12 cellular contexts compared by ENCODE assay signal in genomic region chr1:210132582-210132981, GRCh38.
DNase-seq lines count a peak whose midpoint lies in the region; ATAC-seq, FAIRE-seq and TF ChIP-seq lines count a peak whose summit lies in the region.
"Had no signal": no experiment of that assay in that cellular context is flagged by ENCODE, and none has a peak within 500 bp of the region (broad histone marks: within the 10 kb centered on the region; RNA-seq: fewer than 3 reads in every experiment).

No MANE protein-coding gene starts in this region.

- H3K9me1 ChIP-seq in K562 (ENCODE audit: control insufficient read depth, insufficient read depth, low read length) (no peaks in the 10 kb centered on the region), keratinocyte (ENCODE audit: control insufficient read depth, extremely low read depth, insufficient read depth, low read length) (no peaks in the 10 kb centered on the region)

- H3K4me1 ChIP-seq in K562 (replicated peaks in 1 of 2; ENCODE audit: control insufficient read depth in 2 of 2, insufficient read depth in 2 of 2, low read length in 2 of 2) (no peaks in the 10 kb centered on the region), keratinocyte (ENCODE audit: control insufficient read depth, extremely low read depth, insufficient read depth, low read length) (no peaks in the 10 kb centered on the region)

- no peaks in the 10 kb centered on the region for H3K36me3 ChIP-seq in K562 (ENCODE audit: control insufficient read depth, insufficient read depth, low read length)
- no peaks in the 10 kb centered on the region for H3K36me3 ChIP-seq in keratinocyte (ENCODE audit: control insufficient read depth in 2 of 2, extremely low read depth in 1 of 2, insufficient read depth in 2 of 2, low read length in 2 of 2)

- 7% methylated on average over 3 of the region's 3 CpGs for WGBS in K562 (ENCODE audit: insufficient coverage, low coverage, missing lambda C conversion rate)

- H3K27me3 ChIP-seq in K562 (ENCODE audit: control insufficient read depth in 2 of 2, insufficient read depth in 2 of 2, low read length in 2 of 2) (no peaks in the 10 kb centered on the region), keratinocyte (ENCODE audit: control insufficient read depth, extremely low read depth, insufficient read depth, low read length) (no peaks in the 10 kb centered on the region)

- in situ Hi-C loops in K562 (cut with MboI), result loop anchor here (25.0 kb wide), 1 partner anchor 1005 kb away; the partner anchor contains the start of gene KCNH1

- H3K9ac ChIP-seq in K562 (ENCODE audit: insufficient read depth in 1 of 2, low read depth in 2 of 2, low read length in 2 of 2) (no peak overlapping the region), keratinocyte (ENCODE audit: control insufficient read depth, extremely low read depth, insufficient read depth, low read length) (no peak overlapping the region)

- H3K9me3 ChIP-seq in K562 (replicated peaks; ENCODE audit: control insufficient read depth, insufficient read depth, low read depth, low read length) (no peaks in the 10 kb centered on the region), keratinocyte (ENCODE audit: control insufficient read depth, low read depth, low read length) (no peaks in the 10 kb centered on the region)

- no peak for TF ChIP-seq EP300 in K562 (IDR thresholded peaks at IDR 0.05; ENCODE audit: low read length)

- H4K20me1 ChIP-seq in K562 (replicated peaks; ENCODE audit: control insufficient read depth, insufficient read depth, low read length) (no peaks in the 10 kb centered on the region), keratinocyte (ENCODE audit: control insufficient read depth, extremely low read depth, insufficient read depth, low read length) (no peaks in the 10 kb centered on the region)

- dilution Hi-C loops in keratinocyte (cut with MboI; ENCODE audit: extremely low pct_ligation_motif_present, low sequenced_read_pairs), result loop anchor here (25.0 kb wide), 1 partner anchor 205 kb away; the partner anchor contains the start of gene HHAT

- ATAC-seq in K562 (no peak), GM21447 (IDR thresholded peaks at IDR 0.05; ENCODE audit: unreplicated experiment) (no peak)
- no peak for ATAC-seq in activated CD4-positive, CD25-positive, alpha-beta regulatory T cell treated with anti-CD3 and anti-CD28 coated beads, Interleukin-2, amount 50 U/mL, for 24 hours
- ATAC-seq: activated T-cell treated with anti-CD3 and anti-CD28 coated beads, Interleukin-2, amount 50 U/mL, for 72 hours; left ventricle myocardium superior had no signal

- H3K27ac ChIP-seq in K562 (ENCODE audit: extremely low read depth, low read depth, low read length), result no peak overlapping the region
- H3K27ac ChIP-seq in keratinocyte (ENCODE audit: control insufficient read depth, insufficient read depth, low read length), result no peak overlapping the region

- TF ChIP-seq RAD21 in K562 (CRISPR knock-in tag; conservative IDR thresholded peaks at IDR 0.05 in 1 of 2, IDR thresholded peaks at IDR 0.05 in 1 of 2), result no peak

- H3K4me3 ChIP-seq in K562 (no peak overlapping the region), keratinocyte (ENCODE audit: control insufficient read depth in 2 of 3, extremely low read depth in 1 of 3, insufficient read depth in 2 of 3, low read depth in 1 of 3, low read length in 3 of 3) (no peak overlapping the region)

- no peaks in the 10 kb centered on the region for H3K79me2 ChIP-seq in K562 (ENCODE audit: control insufficient read depth, insufficient read depth, low read length)
- H3K79me2 ChIP-seq in keratinocyte (ENCODE audit: control insufficient read depth, insufficient read depth, low read length), result no peaks in the 10 kb centered on the region

- DNase-seq in Daoy (ENCODE audit: low read depth) (peak; percentile 19), LHCN-M2 (ENCODE audit: low read depth) (peak; percentile 36), K562 (ENCODE audit: extremely low read depth in 1 of 4, low spot score in 3 of 4) (peak; percentile 16 to 32 (median 23)), keratinocyte (ENCODE audit: low read depth, low spot score) (no peak), KG1 (lab: John Stamatoyannopoulos, UW) (no peak)
- DNase-seq in activated CD4-positive, alpha-beta T cell treated with anti-CD3 and anti-CD28 coated beads, Interleukin-2, amount 50 U/mL, for 4 hours, result no peak
- DNase-seq: activated T-cell treated with anti-CD3 and anti-CD28 coated beads, Interleukin-2, amount 50 U/mL, for 72 hours; cortex of kidney; left ventricle myocardium superior; NCI-H446 treated with DMSO at 0.1 percent for 48 hours had no signal

- CTCF ChIA-PET in K562 (lab: Yijun Ruan, JAX; ENCODE audit: low intra/inter-chr PET ratio), result no interaction called here

- intact Hi-C loops in K562 (cut with micrococcal nuclease), result no loop called here

- POLR2A ChIA-PET in K562 (lab: Yijun Ruan, JAX), result interaction anchor here (1.5 kb wide), 1 partner anchor 251 kb away, joined by 3 read pairs; no protein-coding TSS in a partner anchor

- no peak for TF ChIP-seq CTCF in K562 (IDR thresholded peaks at IDR 0.05 in 2 of 3, conservative IDR thresholded peaks at IDR 0.05 in 1 of 3; ENCODE audit: insufficient read depth in 2 of 3, low read depth in 1 of 3, low read length in 3 of 3)
- no peak for TF ChIP-seq CTCF in keratinocyte (optimal IDR thresholded peaks at IDR 0.05 in 1 of 3, IDR thresholded peaks at IDR 0.05 in 1 of 3, conservative IDR thresholded peaks at IDR 0.05 in 1 of 3; ENCODE audit: extremely low read depth in 1 of 3, insufficient read depth in 2 of 3, low read length in 3 of 3)

- no peak for TF ChIP-seq POLR2A in K562 (conservative IDR thresholded peaks at IDR 0.05)

- no peak overlapping the region for H3K4me2 ChIP-seq in K562 (ENCODE audit: insufficient read depth, low read length)
- no peak overlapping the region for H3K4me2 ChIP-seq in keratinocyte (ENCODE audit: control insufficient read depth, extremely low read depth, insufficient read depth, low read depth, low read length)

- FAIRE-seq in K562 (lab: Jason Lieb, UNC) (no peak), keratinocyte (lab: Jason Lieb, UNC) (peak; percentile 20)

- H2AFZ ChIP-seq in K562 (ENCODE audit: low read depth, low read length) (no peak overlapping the region), keratinocyte (ENCODE audit: control insufficient read depth, low read length) (no peak overlapping the region)

- no TSS peak for BruUV-seq in K562 (replicated peaks; lab: Mats Ljungman, UMichigan)

TF ChIP-seq in K562, 482 proteins besides CTCF, POLR2A, EP300 and RAD21 (continues in another document):
- TF ChIP-seq MIER1 (IDR thresholded peaks at IDR 0.05; ENCODE audit: low read depth) (peak; percentile 84), AFF1 (IDR thresholded peaks at IDR 0.05; ENCODE audit: low read depth in 1 of 2, partially characterized antibody in 2 of 2) (peak in 1 of 2 experiments; percentile 73), EHMT2 (IDR thresholded peaks at IDR 0.05) (peak; percentile 95), REST (CRISPR knock-in tag; IDR thresholded peaks at IDR 0.05; ENCODE audit: low read depth) (peak; percentile 93), ARID1B (IDR thresholded peaks at IDR 0.05) (no peak)

Comparison
In these comparisons a context has a peak if more than half of its experiments do, and no peak if none do; other contexts are left out.
1. DNase-seq: peak in Daoy (single experiment), LHCN-M2 (single experiment) and K562 (4 of 4); none in keratinocyte (single experiment), activated CD4-positive, alpha-beta T cell treated with anti-CD3 and anti-CD28 coated beads, Interleukin-2, amount 50 U/mL, for 4 hours (0 of 2) and KG1 (single experiment).